Comparison of ENCODE assay signal across 8 cellular contexts in genomic region chr9:21964925-21965385, GRCh38. TPM values are rescaled to one million over a fixed set of nuclear protein-coding genes. Genes with fewer than 3 reads are reported as not detected.
DNase-seq lines count a peak whose midpoint lies in the region; ATAC-seq and TF ChIP-seq lines count a peak whose summit lies in the region.

No MANE protein-coding gene starts in this region.

- intact Hi-C loops in aorta (cut with DNase I), result no loop called here

- no peak overlapping the region for H3K9ac ChIP-seq in endodermal cell (ENCODE audit: extremely low read depth, low read length, poor library complexity, severe bottlenecking)
- no peak overlapping the region for H3K9ac ChIP-seq in neural progenitor cell

- H3K27ac Mint-ChIP-seq in endodermal cell (no peak overlapping the region), neural progenitor cell (no peak overlapping the region)

- peaks cover 98% of the 10 kb centered on the region for H3K27me3 ChIP-seq in endodermal cell (ENCODE audit: control insufficient read depth, insufficient read depth, low read length, poor library complexity, severe bottlenecking)
- peaks cover 90% of the 10 kb centered on the region for H3K27me3 ChIP-seq in neural progenitor cell
- peaks cover 0 to 2% of the 10 kb centered on the region in 2 donors for H3K27me3 ChIP-seq in aorta (ENCODE audit: control insufficient read depth in 1 of 2, insufficient read depth in 2 of 2, low read length in 1 of 2)

- H3K4me1 ChIP-seq in endodermal cell (ENCODE audit: control insufficient read depth, insufficient read depth, low read length), result no peaks in the 10 kb centered on the region
- H3K4me1 ChIP-seq in neural progenitor cell, result peaks cover 6% of the 10 kb centered on the region
- H3K4me1 ChIP-seq in aorta (ENCODE audit: control insufficient read depth in 1 of 2, insufficient read depth in 2 of 2, low read length in 2 of 2), result no peaks in the 10 kb centered on the region

- DNase-seq in endodermal cell, result peak; percentile 54
- peak; percentile 22 for DNase-seq in neural progenitor cell (ENCODE audit: low spot score)
- peak; percentile 51 to 71 for DNase-seq in aorta
- DNase-seq in hippocampal formation (lab: John Stamatoyannopoulos, UW), result no peak
- no peak for DNase-seq in cerebellar cortex (ENCODE audit: low spot score)

- H3K4me3 Mint-ChIP-seq in endodermal cell (peak overlapping the region; percentile 55), neural progenitor cell (peak overlapping the region; percentile 79)

- ATAC-seq in GM18858 (IDR thresholded peaks at IDR 0.05; ENCODE audit: unreplicated experiment) (peak; percentile 49), HG02970 (IDR thresholded peaks at IDR 0.05; ENCODE audit: low FRiP score, unreplicated experiment) (peak; percentile 60), aorta (ENCODE audit: low FRiP score) (no peak)
- ATAC-seq in activated CD4-positive, CD25-positive, alpha-beta regulatory T cell treated with anti-CD3 and anti-CD28 coated beads, Interleukin-2, amount 50 U/mL, for 24 hours, result peak; percentile 65 to 75

- H4K20me1 ChIP-seq in neural progenitor cell (ENCODE audit: low read depth), result peaks cover 59% of the 10 kb centered on the region

- no peak for TF ChIP-seq CTCF in endodermal cell (conservative IDR thresholded peaks at IDR 0.05)
- no peak for TF ChIP-seq CTCF in neural progenitor cell (IDR thresholded peaks at IDR 0.05)

- no peaks in the 10 kb centered on the region for H3K36me3 Mint-ChIP-seq in endodermal cell (ENCODE audit: low read depth)
- H3K36me3 Mint-ChIP-seq in neural progenitor cell, result peaks cover 2% of the 10 kb centered on the region

- peaks cover 11% of the 10 kb centered on the region for H3F3A ChIP-seq in neural progenitor cell (ENCODE audit: low read depth)

- H3K9me3 Mint-ChIP-seq in endodermal cell (peaks cover 15% of the 10 kb centered on the region), neural progenitor cell (peaks cover 15% of the 10 kb centered on the region)

- H3K4me3 ChIP-seq in endodermal cell (ENCODE audit: low read length) (peak overlapping the region; percentile 77), neural progenitor cell (peak overlapping the region; percentile 46), aorta (ENCODE audit: low read length in 2 of 2) (no peak overlapping the region)

- H3K4me1 Mint-ChIP-seq in endodermal cell (peaks cover 21% of the 10 kb centered on the region), neural progenitor cell (peaks cover 13% of the 10 kb centered on the region)

- H3K36me3 ChIP-seq in endodermal cell (ENCODE audit: control insufficient read depth, insufficient read depth, low read length) (no peaks in the 10 kb centered on the region), neural progenitor cell (no peaks in the 10 kb centered on the region), aorta (ENCODE audit: control insufficient read depth in 1 of 2, insufficient read depth in 2 of 2, low read length in 1 of 2) (no peaks in the 10 kb centered on the region)

- 6 to 7% methylated on average over 7 to 29 of the region's 29 CpGs for WGBS in endodermal cell (ENCODE audit: insufficient coverage in 1 of 2, insufficient read length in 1 of 2), 2 experiments
- WGBS in aorta, 2 donors, result 3 to 4% methylated on average over 24 to 29 of the region's 29 CpGs

- H2AFZ ChIP-seq in neural progenitor cell (replicated peaks), result peak overlapping the region; percentile 53

- peaks cover 13% of the 10 kb centered on the region for H3K9me3 ChIP-seq in endodermal cell (ENCODE audit: control insufficient read depth, low read length)
- H3K9me3 ChIP-seq in neural progenitor cell (ENCODE audit: low read depth), result no peaks in the 10 kb centered on the region
- H3K9me3 ChIP-seq in aorta (ENCODE audit: control insufficient read depth, low read length), result peaks cover 3% of the 10 kb centered on the region

- H3K4me2 ChIP-seq in neural progenitor cell, result peak overlapping the region; percentile 83

- H3K27me3 Mint-ChIP-seq in endodermal cell (ENCODE audit: insufficient read depth), result peaks cover 96% of the 10 kb centered on the region
- peaks cover 69% of the 10 kb centered on the region for H3K27me3 Mint-ChIP-seq in neural progenitor cell (ENCODE audit: insufficient read depth, low read depth)

- H3K27ac ChIP-seq in endodermal cell (ENCODE audit: low read depth, low read length), result no peak overlapping the region
- no peak overlapping the region for H3K27ac ChIP-seq in neural progenitor cell
- no peak overlapping the region for H3K27ac ChIP-seq in aorta (ENCODE audit: low read depth in 1 of 2, low read length in 2 of 2)

- H3K79me2 ChIP-seq in neural progenitor cell (ENCODE audit: low read depth), result no peaks in the 10 kb centered on the region

RNA-seq across cellular contexts. Expression of gene CDKN2A, which starts 29.2 kb away (rescaled TPM):
- total RNA-seq in endodermal cell (1 to 10 TPM; 1.9 to 6.7 TPM), neural progenitor cell (ENCODE audit: low replicate concordance) (not detected in 2 replicates), aorta (1 to 10 TPM; 2.3 to 3.8 TPM)
- polyA plus RNA-seq in endodermal cell (2013, experiment 1 of 2), result 2.1 TPM
- 3.9 TPM for polyA plus RNA-seq in endodermal cell (2013, experiment 2 of 2)
- 1 to 10 TPM; 6.8 to 9.4 TPM for polyA plus RNA-seq in aorta

RNA-seq across cellular contexts. Expression of gene CDKN2B-AS1, which starts 29.6 kb away (rescaled TPM):
- not detected for total RNA-seq in endodermal cell
- 0.61 TPM for polyA plus RNA-seq in endodermal cell (2013, experiment 1 of 2)
- 0.37 TPM for polyA plus RNA-seq in endodermal cell (2013, experiment 2 of 2)
- not detected in 2 replicates for total RNA-seq in neural progenitor cell (ENCODE audit: low replicate concordance)
- total RNA-seq in aorta, result 1 to 10 TPM in 1 of 2 donors, under 1 TPM in 1; 0.58 to 1.2 TPM
- 1 to 10 TPM in 1 of 2 donors, under 1 TPM in 1; 0.97 to 8.0 TPM for polyA plus RNA-seq in aorta

RNA-seq across cellular contexts. Expression of gene CDKN2B, which starts 44.1 kb away (rescaled TPM):
- total RNA-seq in endodermal cell (10 to 100 TPM in 1 of 2 donors, 1 to 10 TPM in 1; 4.5 to 11.4 TPM), neural progenitor cell (ENCODE audit: low replicate concordance) (0.06 and 0.07 TPM in 2 replicates), aorta (1 to 10 TPM; 4.5 to 4.8 TPM)
- 2.3 TPM for polyA plus RNA-seq in endodermal cell (2013, experiment 1 of 2)
- 4.1 TPM for polyA plus RNA-seq in endodermal cell (2013, experiment 2 of 2)
- polyA plus RNA-seq in aorta, result 10 to 100 TPM in 1 of 2 donors, 1 to 10 TPM in 1; 5.3 to 12.9 TPM

Comparison
In these comparisons a context has a peak if more than half of its experiments do, and no peak if none do; other contexts are left out.
1. DNase-seq: peak in endodermal cell (single experiment), neural progenitor cell (single experiment) and aorta (2 of 2); none in hippocampal formation (0 of 2) and cerebellar cortex (single experiment).
2. H3K4me3 ChIP-seq: peak in endodermal cell (single experiment) and neural progenitor cell (single experiment); none in aorta (0 of 2).